Comparison of ENCODE assay signal across 8 cellular contexts in genomic region chr21:43645414-43645891, GRCh38. TPM values are rescaled to one million over a fixed set of nuclear protein-coding genes. Genes with fewer than 3 reads are reported as not detected.
DNase-seq lines count a peak whose midpoint lies in the region; ATAC-seq and TF ChIP-seq lines count a peak whose summit lies in the region.

No MANE protein-coding gene starts in this region.

- peak; percentile 86 for ATAC-seq in Right ventricle myocardium inferior

- TF ChIP-seq POLR2A in prostate gland (IDR thresholded peaks at IDR 0.05): no peak

- intact Hi-C loops in Right ventricle myocardium inferior (cut with DNase I): no loop called here
- intact Hi-C loops in cardiac septum (cut with DNase I): loop anchor here (5.0 kb wide), 1 partner anchor 313 kb away; no protein-coding TSS in a partner anchor
- intact Hi-C loops in prostate gland (cut with DNase I): no loop called here

- H3K27ac ChIP-seq in prostate gland: peak overlapping the region; percentile 46 to 67

- TF ChIP-seq CTCF in WI38 (IDR thresholded peaks at IDR 0.05; ENCODE audit: low read depth, low read length) (peak; percentile 60), prostate gland (IDR thresholded peaks at IDR 0.05) (peak; percentile 11 to 76 (median 54))

- no peaks in the 10 kb centered on the region for H3K36me3 ChIP-seq in prostate gland

- DNase-seq in Right ventricle myocardium inferior (ENCODE audit: missing footprints) (no peak), cardiac septum (ENCODE audit: low spot score) (no peak), NCI-H1436 (lab: John Stamatoyannopoulos, UW) (peak; percentile 45), glomerular visceral epithelial cell (ENCODE audit: extremely low spot score) (peak; percentile 78), prostate gland (ENCODE audit: low spot score) (peak; percentile 64), NCI-H774 (lab: John Stamatoyannopoulos, UW) (no peak)
- DNase-seq in stimulated activated CD4-positive, alpha-beta T cell treated with anti-CD3 and anti-CD28 coated beads, Interleukin-15, amount 100 ng/mL, for 24 hours: no peak

- 3% methylated on average over 7 of the region's 7 CpGs for WGBS in prostate gland

- H3K4me3 ChIP-seq in WI38 (ENCODE audit: low read depth, low read length) (no peak overlapping the region), prostate gland (no peak overlapping the region)

- H3K27me3 ChIP-seq in prostate gland (replicated peaks; ENCODE audit: insufficient read depth): no peaks in the 10 kb centered on the region

- H3K4me1 ChIP-seq in prostate gland (replicated peaks): no peaks in the 10 kb centered on the region

- H3K9me3 ChIP-seq in prostate gland: no peaks in the 10 kb centered on the region

RNA-seq across cellular contexts. Expression of gene HSF2BP, which starts 13.8 kb away (rescaled TPM):
- total RNA-seq in Right ventricle myocardium inferior: not detected
- not detected for total RNA-seq in cardiac septum
- 1 to 10 TPM; 3.2 to 7.0 TPM for total RNA-seq in prostate gland

RNA-seq across cellular contexts. Expression of gene RRP1B, which starts 13.9 kb away (rescaled TPM):
- total RNA-seq in Right ventricle myocardium inferior: 9.5 TPM
- total RNA-seq in cardiac septum: 8.7 TPM
- total RNA-seq in prostate gland: 10 to 100 TPM; 22.7 to 38.3 TPM

Comparison
In these comparisons a context has a peak if more than half of its experiments do, and no peak if none do; other contexts are left out.
1. DNase-seq: peak in NCI-H1436 (single experiment), glomerular visceral epithelial cell (single experiment) and prostate gland (single experiment); none in Right ventricle myocardium inferior (single experiment), cardiac septum (single experiment), stimulated activated CD4-positive, alpha-beta T cell treated with anti-CD3 and anti-CD28 coated beads, Interleukin-15, amount 100 ng/mL, for 24 hours (single experiment) and NCI-H774 (single experiment).